In genomic region chr16:29675811-29676643, GRCh38 we compare ENCODE assay signal across 8 cellular contexts. TPM values are rescaled to one million over a fixed set of nuclear protein-coding genes. Genes with fewer than 3 reads are reported as not detected.
DNase-seq lines count a peak whose midpoint lies in the region; ATAC-seq, FAIRE-seq and TF ChIP-seq lines count a peak whose summit lies in the region.

No MANE protein-coding gene starts in this region.

- no peak for ATAC-seq in GM18505 (IDR thresholded peaks at IDR 0.05; ENCODE audit: unreplicated experiment)
- ATAC-seq in GM18907 (IDR thresholded peaks at IDR 0.05; ENCODE audit: unreplicated experiment) = no peak

- H3K27me3 ChIP-seq in BLaER1 = no peaks in the 10 kb centered on the region

- H3K4me3 Mint-ChIP-seq in Calu3 (ENCODE audit: low read depth, unreplicated experiment) (no peak overlapping the region), HFFc6 (no peak overlapping the region)

- H3K4me3 ChIP-seq in BLaER1 = no peak overlapping the region

- DNase-seq in H54 (ENCODE audit: insufficient read length, low spot score) (peak; percentile 50), SK-N-DZ (ENCODE audit: low spot score) (peak; percentile 83), globus pallidus (ENCODE audit: low spot score) (peak; percentile 34), Calu3 (no peak), HFFc6 (no peak)

- H3K27me3 Mint-ChIP-seq in Calu3 (ENCODE audit: unreplicated experiment) = no peaks in the 10 kb centered on the region
- H3K27me3 Mint-ChIP-seq in HFFc6 (ENCODE audit: insufficient read depth) = peaks cover 5% of the 10 kb centered on the region; the same call in 1 of the 2 replicates

- H3K36me3 Mint-ChIP-seq in Calu3 (ENCODE audit: insufficient read depth, unreplicated experiment) (no peaks in the 10 kb centered on the region), HFFc6 (ENCODE audit: low read depth) (no peaks in the 10 kb centered on the region)

- CTCF ChIA-PET in Calu3 (lab: Charles Lee) = interaction anchor here (0.6 to 0.7 kb wide), 2 partner anchors 335 to 355 kb away, joined by 3 to 4 read pairs; partner anchors contain the start of gene TLCD3B

- TF ChIP-seq CTCF in Calu3 (IDR thresholded peaks at IDR 0.05; ENCODE audit: unreplicated experiment) (no peak), HFFc6 (IDR thresholded peaks at IDR 0.05) (no peak)

- peak overlapping the region; percentile 83; the same call in 1 of the 2 replicates for H3K4me2 ChIP-seq in BLaER1

- peaks cover 10% of the 10 kb centered on the region for H3K36me3 ChIP-seq in BLaER1

- H3K9me3 ChIP-seq in BLaER1 = no peaks in the 10 kb centered on the region

- no peak overlapping the region for H3K27ac Mint-ChIP-seq in Calu3 (ENCODE audit: unreplicated experiment)
- no peak overlapping the region for H3K27ac Mint-ChIP-seq in HFFc6

- H3K4me1 Mint-ChIP-seq in Calu3 (ENCODE audit: low read depth, unreplicated experiment) = no peaks in the 10 kb centered on the region
- peaks cover 6% of the 10 kb centered on the region for H3K4me1 Mint-ChIP-seq in HFFc6 (ENCODE audit: low read depth)

- intact Hi-C loops in Calu3 (cut with micrococcal nuclease; ENCODE audit: unreplicated experiment) = no loop called here

- no peak for FAIRE-seq in H54 (lab: Jason Lieb, UNC)

- H3K9ac ChIP-seq in BLaER1 = peak overlapping the region; percentile 12; the same call in 1 of the 2 replicates

- H3K9me3 Mint-ChIP-seq in Calu3 (ENCODE audit: low read depth, unreplicated experiment) (no peaks in the 10 kb centered on the region), HFFc6 (no peaks in the 10 kb centered on the region)

- peaks cover 7% of the 10 kb centered on the region; the same call in 1 of the 2 replicates for H4K20me1 ChIP-seq in BLaER1

- BruUV-seq in Calu3 (replicated peaks; lab: Mats Ljungman, UMichigan) = no TSS peak

- H3K27ac ChIP-seq in BLaER1 = peak overlapping the region; percentile 87; the same call in 1 of the 2 replicates

- H3K4me1 ChIP-seq in BLaER1 = peaks cover 90% of the 10 kb centered on the region

- TF ChIP-seq POLR2A in H54 (IDR thresholded peaks at IDR 0.05; ENCODE audit: low read depth, low read length) = no peak
- no peak for TF ChIP-seq POLR2A in GM18505 (IDR thresholded peaks at IDR 0.05; ENCODE audit: borderline replicate concordance, extremely low read depth, insufficient read depth, insufficient read length)

RNA-seq across cellular contexts. Expression of gene QPRT, which starts 3.0 kb away (rescaled TPM):
- 171 and 173 TPM in 2 replicates for polyA plus RNA-seq in SK-N-DZ (2014; cell fraction: cytosol; rRNA removed)
- polyA plus RNA-seq in SK-N-DZ (2014; cell fraction: nucleus; rRNA removed) = 105 TPM in 2 replicates
- 4.6 and 7.5 TPM in 2 replicates for total RNA-seq in Calu3 (2022)
- total RNA-seq in HFFc6 (2021; fragmentation: NEBNext Ultra II Directional; extraction: Animal tissue kit (Norgen Biotek cat#: 25700)) = 10 to 100 TPM in 3 of 6 experiments, 1 to 10 TPM in 3; 3.0 to 12.4 (median 10.3) TPM

RNA-seq across cellular contexts. Expression of gene SPN, which starts 13.0 kb away (rescaled TPM):
- 1.1 and 1.8 TPM in 2 replicates for polyA plus RNA-seq in SK-N-DZ (2014; cell fraction: cytosol; rRNA removed)
- polyA plus RNA-seq in SK-N-DZ (2014; cell fraction: nucleus; rRNA removed) = 0.45 and 0.51 TPM in 2 replicates
- total RNA-seq in Calu3 (2022) = not detected in 2 replicates
- under 1 TPM in 5 of 6 experiments, not detected in 1; 0.06 to 0.20 (median 0.12) TPM for total RNA-seq in HFFc6 (2021; fragmentation: NEBNext Ultra II Directional; extraction: Animal tissue kit (Norgen Biotek cat#: 25700))

Comparison
In these comparisons a context has a peak if more than half of its experiments do, and no peak if none do; other contexts are left out.
1. DNase-seq: peak in H54 (single experiment), SK-N-DZ (single experiment) and globus pallidus (single experiment); none in Calu3 (single experiment) and HFFc6 (single experiment).